In genomic region chr10:11986593-11987216, GRCh38 we compare ENCODE assay signal across 8 cellular contexts. TPM values are rescaled to one million over a fixed set of nuclear protein-coding genes. Genes with fewer than 3 reads are reported as not detected.
DNase-seq lines count a peak whose midpoint lies in the region; ATAC-seq and TF ChIP-seq lines count a peak whose summit lies in the region.

No MANE protein-coding gene starts in this region.

- peaks cover 20% of the 10 kb centered on the region for H3K36me3 Mint-ChIP-seq in activated naive CD8-positive, alpha-beta T cell treated with anti-CD3 and anti-CD28 coated beads, Interleukin-2, amount 50 U/mL, for 24 hours (ENCODE audit: low read depth)

- peaks cover 9% of the 10 kb centered on the region for H3K4me1 Mint-ChIP-seq in activated naive CD8-positive, alpha-beta T cell treated with anti-CD3 and anti-CD28 coated beads, Interleukin-2, amount 50 U/mL, for 24 hours

- H3K27me3 Mint-ChIP-seq in activated naive CD8-positive, alpha-beta T cell treated with anti-CD3 and anti-CD28 coated beads, Interleukin-2, amount 50 U/mL, for 24 hours, result no peaks in the 10 kb centered on the region

- no peak overlapping the region for H3K27ac Mint-ChIP-seq in activated naive CD8-positive, alpha-beta T cell treated with anti-CD3 and anti-CD28 coated beads, Interleukin-2, amount 50 U/mL, for 24 hours

- no peak overlapping the region for H3K4me3 ChIP-seq in GM06990 (replicated peaks; ENCODE audit: low read depth, low read length)
- H3K4me3 ChIP-seq in NB4 (ENCODE audit: low read depth, low read length), result no peak overlapping the region
- H3K4me3 ChIP-seq in prostate gland, result no peak overlapping the region
- no peak overlapping the region for H3K4me3 ChIP-seq in vagina

- H3K4me1 ChIP-seq in prostate gland (replicated peaks) (no peaks in the 10 kb centered on the region), vagina (no peaks in the 10 kb centered on the region)

- H3K9me3 ChIP-seq in prostate gland (no peaks in the 10 kb centered on the region), vagina (no peaks in the 10 kb centered on the region)

- peak; percentile 84 for TF ChIP-seq CTCF in GM06990 (IDR thresholded peaks at IDR 0.05; ENCODE audit: insufficient read depth, low read length, poor library complexity, severe bottlenecking)
- TF ChIP-seq CTCF in NB4 (IDR thresholded peaks at IDR 0.05; ENCODE audit: low read depth, low read length), result peak; percentile 61
- TF ChIP-seq CTCF in prostate gland (IDR thresholded peaks at IDR 0.05), result peak; percentile 68 to 92 (median 90)
- peak; percentile 80 to 85 (median 82) for TF ChIP-seq CTCF in vagina (IDR thresholded peaks at IDR 0.05)

- ATAC-seq in activated naive CD8-positive, alpha-beta T cell treated with anti-CD3 and anti-CD28 coated beads, Interleukin-2, amount 50 U/mL, for 24 hours, result no peak
- no peak for ATAC-seq in GM21360 (IDR thresholded peaks at IDR 0.05; ENCODE audit: unreplicated experiment)

- no peaks in the 10 kb centered on the region for H3K27me3 ChIP-seq in GM06990 (replicated peaks; ENCODE audit: control insufficient read depth, insufficient read depth, low read length)
- H3K27me3 ChIP-seq in prostate gland (replicated peaks; ENCODE audit: insufficient read depth), result no peaks in the 10 kb centered on the region
- no peaks in the 10 kb centered on the region for H3K27me3 ChIP-seq in vagina

- DNase-seq in GM06990 (ENCODE audit: extremely low read depth, insufficient read length), result peak; percentile 24
- peak; percentile 78 for DNase-seq in NB4 (ENCODE audit: low read depth)
- DNase-seq in SW 1271 (lab: John Stamatoyannopoulos, UW), result peak; percentile 7 to 61
- DNase-seq in activated naive CD8-positive, alpha-beta T cell treated with anti-CD3 and anti-CD28 coated beads, Interleukin-2, amount 50 U/mL, for 24 hours, result peak; percentile 78
- peak; percentile 83 for DNase-seq in cardiac septum (ENCODE audit: low spot score)
- peak; percentile 76 for DNase-seq in prostate gland (ENCODE audit: low spot score)
- no peak for DNase-seq in vagina (ENCODE audit: extremely low spot score in 2 of 2)

- 35% methylated on average over 7 of the region's 7 CpGs for WGBS in prostate gland

- peaks cover 6% of the 10 kb centered on the region for H3K36me3 ChIP-seq in GM06990 (ENCODE audit: control insufficient read depth, insufficient read depth, low read length)
- H3K36me3 ChIP-seq in prostate gland, result no peaks in the 10 kb centered on the region
- H3K36me3 ChIP-seq in vagina, result peaks cover 0 to 5% of the 10 kb centered on the region in 2 donors

- H3K4me3 Mint-ChIP-seq in activated naive CD8-positive, alpha-beta T cell treated with anti-CD3 and anti-CD28 coated beads, Interleukin-2, amount 50 U/mL, for 24 hours, result no peak overlapping the region

- H3K9me3 Mint-ChIP-seq in activated naive CD8-positive, alpha-beta T cell treated with anti-CD3 and anti-CD28 coated beads, Interleukin-2, amount 50 U/mL, for 24 hours, result no peaks in the 10 kb centered on the region

- TF ChIP-seq POLR2A in NB4 (IDR thresholded peaks at IDR 0.05; ENCODE audit: extremely low read depth, insufficient read length), result no peak
- no peak for TF ChIP-seq POLR2A in prostate gland (IDR thresholded peaks at IDR 0.05)
- no peak for TF ChIP-seq POLR2A in vagina (IDR thresholded peaks at IDR 0.05)

- intact Hi-C loops in cardiac septum (cut with DNase I) (loop anchor here (5.0 kb wide), 1 partner anchor 194 kb away; no protein-coding TSS in a partner anchor), prostate gland (cut with DNase I) (loop anchor here (5.0 kb wide), 1 partner anchor 204 kb away; no protein-coding TSS in a partner anchor), vagina (cut with DNase I) (loop anchor here (10.0 kb wide), 1 partner anchor 202 kb away; no protein-coding TSS in a partner anchor)

- no peak overlapping the region for H3K27ac ChIP-seq in prostate gland
- no peak overlapping the region for H3K27ac ChIP-seq in vagina

RNA-seq across cellular contexts. Expression of gene UPF2, which starts 55.9 kb away (rescaled TPM):
- 15.2 TPM for total RNA-seq in cardiac septum
- total RNA-seq in prostate gland, result 10 to 100 TPM; 21.4 to 31.7 TPM
- total RNA-seq in vagina, result 21.6 TPM

Comparison
In these comparisons a context has a peak if more than half of its experiments do, and no peak if none do; other contexts are left out.
1. DNase-seq: peak in GM06990 (single experiment), NB4 (single experiment), SW 1271 (2 of 2), activated naive CD8-positive, alpha-beta T cell treated with anti-CD3 and anti-CD28 coated beads, Interleukin-2, amount 50 U/mL, for 24 hours (single experiment), cardiac septum (single experiment) and prostate gland (single experiment); none in vagina (0 of 2).
2. Peak in every context shown above with its lines, with median percentiles within 50 percentile points of each other: CTCF ChIP-seq.